Comparison of ENCODE assay signal across 17 cellular contexts in genomic region chr13:44801990-44802389, GRCh38.
DNase-seq lines count a peak whose midpoint lies in the region; ATAC-seq and TF ChIP-seq lines count a peak whose summit lies in the region.
"Had no signal": no experiment of that assay in that cellular context is flagged by ENCODE, and none has a peak within 500 bp of the region (broad histone marks: within the 10 kb centered on the region; RNA-seq: fewer than 3 reads in every experiment).

No MANE protein-coding gene starts in this region.

- no peaks in the 10 kb centered on the region for H3K36me3 ChIP-seq in HCT116 (ENCODE audit: control insufficient read depth in 1 of 2, insufficient read depth in 2 of 2, low read length in 2 of 2)
- no peaks in the 10 kb centered on the region for H3K36me3 ChIP-seq in CD8-positive, alpha-beta memory T cell (ENCODE audit: insufficient read depth, low read length)

- POLR2A ChIA-PET in HCT116 (lab: Charles Lee), result no interaction called here
- POLR2A ChIA-PET in CD8-positive, alpha-beta memory T cell (lab: Charles Lee), result no interaction called here

- no peak for TF ChIP-seq POLR2A in HCT116 (IDR thresholded peaks at IDR 0.05; ENCODE audit: borderline replicate concordance, extremely low read depth, insufficient read depth, insufficient read length)

- intact Hi-C loops in HCT116 (cut with micrococcal nuclease), result no loop called here

- no peak overlapping the region for H2AFZ ChIP-seq in HCT116 (ENCODE audit: low read depth, low read length, poor library complexity, severe bottlenecking)

- DNase-seq in A172 (ENCODE audit: low spot score) (peak; percentile 63), HCT116 (ENCODE audit: low read depth, low spot score) (no peak), fibroblast of the conjunctiva (ENCODE audit: low read depth) (peak; percentile 68), GM13976 (ENCODE audit: low spot score) (no peak), D341Med (ENCODE audit: low spot score) (no peak), GM13977 (ENCODE audit: low spot score) (no peak)
- DNase-seq in CD8-positive, alpha-beta memory T cell, result no peak
- DNase-seq: activated CD4-positive, alpha-beta memory T cell treated with anti-CD3 and anti-CD28 coated beads for 36 hours; endodermal cell; immature natural killer cell; NCI-H2171 treated with DMSO at 0.1 percent for 48 hours; Right ventricle myocardium superior; stimulated activated CD4-positive, alpha-beta T cell treated with anti-CD3 and anti-CD28 coated beads, Interleukin-4, amount 100 ng/mL, for 1 hour; testis had no signal

- RAD21 ChIA-PET in HCT116 (lab: Charles Lee; ENCODE audit: low non-redundant PET in 1 of 2, low total read pairs in 2 of 2, uncharacterized antibody in 2 of 2, unreplicated experiment in 2 of 2), result no interaction called here

- BruUV-seq in HCT116 (replicated peaks; lab: Mats Ljungman, UMichigan), result no TSS peak

- TF ChIP-seq CTCF in HCT116 (IDR thresholded peaks at IDR 0.05 in 2 of 3, conservative IDR thresholded peaks at IDR 0.05 in 1 of 3; ENCODE audit: borderline replicate concordance in 1 of 3, insufficient read depth in 1 of 3, low read depth in 2 of 3, low read length in 2 of 3) (no peak), GM13976 (IDR thresholded peaks at IDR 0.05; ENCODE audit: borderline replicate concordance, control extremely low read depth, extremely low read depth, insufficient read depth, missing control alignments) (no peak), GM13977 (IDR thresholded peaks at IDR 0.05; ENCODE audit: extremely low read depth, insufficient read depth, missing control alignments) (no peak)

- no peaks in the 10 kb centered on the region for H3K36me3 Mint-ChIP-seq in CD8-positive, alpha-beta memory T cell
- H3K36me3 Mint-ChIP-seq: activated CD4-positive, alpha-beta memory T cell treated with anti-CD3 and anti-CD28 coated beads for 36 hours; immature natural killer cell had no signal

- H3K9ac ChIP-seq in HCT116 (ENCODE audit: low read length), result no peak overlapping the region

- H3K4me1 Mint-ChIP-seq in CD8-positive, alpha-beta memory T cell, result no peaks in the 10 kb centered on the region
- H3K4me1 Mint-ChIP-seq: activated naive CD4-positive, alpha-beta T cell treated with anti-CD3 and anti-CD28 coated beads, Interleukin-2, amount 50 U/mL, for 24 hours; B cell; endodermal cell; immature natural killer cell had no signal

- ATAC-seq in HCT116 (no peak), SK-N-SH treated with all-trans-retinoic acid at 6 μM for 48 hours (peak; percentile 79)

- H3K4me1 ChIP-seq in HCT116 (ENCODE audit: control insufficient read depth in 1 of 2, insufficient read depth in 2 of 2, low read length in 2 of 2), result peaks cover 0 to 10% of the 10 kb centered on the region in 2 experiments; a peak in 2 of 4 replicates
- no peaks in the 10 kb centered on the region for H3K4me1 ChIP-seq in CD8-positive, alpha-beta memory T cell (ENCODE audit: insufficient read depth, low read length)
- H3K4me1 ChIP-seq: testis had no signal

- peak overlapping the region; percentile 40 for H3K4me2 ChIP-seq in HCT116 (ENCODE audit: low read length)

- H3K4me3 Mint-ChIP-seq in CD8-positive, alpha-beta memory T cell, result no peak overlapping the region
- H3K4me3 Mint-ChIP-seq: activated CD4-positive, alpha-beta memory T cell treated with anti-CD3 and anti-CD28 coated beads for 36 hours; activated naive CD4-positive, alpha-beta T cell treated with anti-CD3 and anti-CD28 coated beads, Interleukin-2, amount 50 U/mL, for 24 hours; B cell; endodermal cell; immature natural killer cell had no signal

- no peaks in the 10 kb centered on the region for H3K9me3 ChIP-seq in HCT116 (ENCODE audit: control insufficient read depth in 1 of 2, insufficient read depth in 1 of 2, low read depth in 1 of 2, low read length in 2 of 2)
- no peaks in the 10 kb centered on the region for H3K9me3 ChIP-seq in CD8-positive, alpha-beta memory T cell (ENCODE audit: low read length)
- H3K9me3 ChIP-seq: testis had no signal

- TF ChIP-seq RAD21 in HCT116 (IDR thresholded peaks at IDR 0.05; ENCODE audit: low read depth), result no peak

- H3K9me2 ChIP-seq in HCT116 (ENCODE audit: insufficient read depth), result no peaks in the 10 kb centered on the region

- H3K4me3 ChIP-seq in HCT116 (replicated peaks in 1 of 2; ENCODE audit: low read depth in 1 of 2, low read length in 2 of 2), result no peak overlapping the region
- no peak overlapping the region for H3K4me3 ChIP-seq in CD8-positive, alpha-beta memory T cell (ENCODE audit: low read length)
- H3K4me3 ChIP-seq: testis had no signal

- in situ Hi-C loops in GM13976 (cut with MboI; ENCODE audit: low sequenced_read_pairs, unreplicated experiment) (no loop called here), GM13977 (cut with MboI; ENCODE audit: low pct_unique_long_range_greater_than_20kb, low sequenced_read_pairs, unreplicated experiment) (no loop called here)

- H3K79me2 ChIP-seq in HCT116 (ENCODE audit: insufficient read depth, low read length), result no peaks in the 10 kb centered on the region

- no peaks in the 10 kb centered on the region for H3K27me3 ChIP-seq in HCT116 (ENCODE audit: insufficient read depth, low read length)
- no peaks in the 10 kb centered on the region for H3K27me3 ChIP-seq in CD8-positive, alpha-beta memory T cell (ENCODE audit: insufficient read depth, low read length, poor library complexity, severe bottlenecking)
- H3K27me3 ChIP-seq: testis had no signal

- H3K9me3 Mint-ChIP-seq in CD8-positive, alpha-beta memory T cell, result no peaks in the 10 kb centered on the region
- H3K9me3 Mint-ChIP-seq: activated CD4-positive, alpha-beta memory T cell treated with anti-CD3 and anti-CD28 coated beads for 36 hours; activated naive CD4-positive, alpha-beta T cell treated with anti-CD3 and anti-CD28 coated beads, Interleukin-2, amount 50 U/mL, for 24 hours; endodermal cell; immature natural killer cell had no signal

- no peak overlapping the region for H3K27ac Mint-ChIP-seq in CD8-positive, alpha-beta memory T cell
- H3K27ac Mint-ChIP-seq: activated CD4-positive, alpha-beta memory T cell treated with anti-CD3 and anti-CD28 coated beads for 36 hours; activated naive CD4-positive, alpha-beta T cell treated with anti-CD3 and anti-CD28 coated beads, Interleukin-2, amount 50 U/mL, for 24 hours; B cell; endodermal cell; immature natural killer cell had no signal

- CTCF ChIA-PET in HCT116 (lab: Charles Lee), result interaction anchor here (1.2 kb wide), 1 partner anchor 16 kb away, joined by 3 read pairs; no protein-coding TSS in a partner anchor
- CTCF ChIA-PET in CD8-positive, alpha-beta memory T cell (lab: Charles Lee), result no interaction called here

- H3K27ac ChIP-seq in HCT116 (ENCODE audit: low read depth, low read length), result no peak overlapping the region
- H3K27ac ChIP-seq in CD8-positive, alpha-beta memory T cell (ENCODE audit: low read depth, low read length), result no peak overlapping the region
- H3K27ac ChIP-seq: testis had no signal

- no peaks in the 10 kb centered on the region for H4K20me1 ChIP-seq in HCT116 (ENCODE audit: insufficient read depth)

- H3K27me3 Mint-ChIP-seq in CD8-positive, alpha-beta memory T cell, result peaks cover 6 to 12% of the 10 kb centered on the region in 2 donors
- H3K27me3 Mint-ChIP-seq: activated naive CD4-positive, alpha-beta T cell treated with anti-CD3 and anti-CD28 coated beads, Interleukin-2, amount 50 U/mL, for 24 hours; B cell had no signal

TF ChIP-seq in HCT116, 20 proteins besides CTCF, POLR2A, EP300 and RAD21:
- TF ChIP-seq SP1 (IDR thresholded peaks at IDR 0.05; ENCODE audit: low read depth) (0 out of 2 replicates have a peak, but pooled peaks have one; percentile 12), FOSL1 (IDR thresholded peaks at IDR 0.05; ENCODE audit: low read depth) (peak; percentile 22; the same call in 1 of the 2 replicates), JUND (IDR thresholded peaks at IDR 0.05) (no peak)

TF ChIP-seq in SK-N-SH treated with all-trans-retinoic acid at 6 μM for 48 hours, 23 proteins besides CTCF, POLR2A, EP300 and RAD21 (continues in another document):
- TF ChIP-seq RARB (CRISPR knock-in tag; IDR thresholded peaks at IDR 0.05), result no peak
- no peak for TF ChIP-seq PPARA (CRISPR knock-in tag; IDR thresholded peaks at IDR 0.05; ENCODE audit: borderline replicate concordance)
- no peak for TF ChIP-seq TCF4 (CRISPR knock-in tag; IDR thresholded peaks at IDR 0.05; ENCODE audit: borderline replicate concordance)
- no peak for TF ChIP-seq ZNF565 (CRISPR knock-in tag; conservative IDR thresholded peaks at IDR 0.05; ENCODE audit: low read depth)
- no peak for TF ChIP-seq ZC3H10 (CRISPR knock-in tag; IDR thresholded peaks at IDR 0.05)
- TF ChIP-seq ISL1 (CRISPR knock-in tag; IDR thresholded peaks at IDR 0.05), result no peak
- no peak for TF ChIP-seq CSRNP3 (CRISPR knock-in tag; IDR thresholded peaks at IDR 0.05)
- no peak for TF ChIP-seq TOX (CRISPR knock-in tag; IDR thresholded peaks at IDR 0.05; ENCODE audit: borderline replicate concordance)
- no peak for TF ChIP-seq ZNF70 (CRISPR knock-in tag; IDR thresholded peaks at IDR 0.05)
- TF ChIP-seq GLIS3 (CRISPR knock-in tag; IDR thresholded peaks at IDR 0.05), result no peak
- TF ChIP-seq PATZ1 (CRISPR knock-in tag; IDR thresholded peaks at IDR 0.05; ENCODE audit: borderline replicate concordance), result no peak

Comparison
In these comparisons a context has a peak if more than half of its experiments do, and no peak if none do; other contexts are left out.
1. DNase-seq: peak in A172 (single experiment) and fibroblast of the conjunctiva (single experiment); none in HCT116 (single experiment), GM13976 (single experiment), D341Med (single experiment), GM13977 (single experiment) and CD8-positive, alpha-beta memory T cell (0 of 5).